In the genomic region with DNA sequence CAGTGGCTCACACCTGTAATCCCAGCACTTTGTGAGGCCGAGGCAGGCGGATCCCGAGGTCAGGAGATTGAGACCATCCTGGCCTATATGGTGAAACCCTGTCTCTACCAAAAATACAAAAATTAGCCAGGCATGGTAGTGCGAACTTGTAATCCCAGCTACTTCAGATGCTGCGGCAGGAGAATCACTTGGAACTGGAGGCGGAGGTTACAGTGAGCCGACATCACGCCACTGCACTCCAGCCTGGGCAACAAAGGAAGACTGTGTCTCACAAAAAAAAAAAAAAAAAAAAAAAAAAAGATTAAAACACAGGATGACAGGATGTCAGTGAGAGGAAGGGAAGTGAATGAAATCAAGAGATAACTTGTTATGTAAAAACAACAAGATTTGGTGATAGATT, we compare ENCODE assay signal across 16 cellular contexts.
"Had no signal": no experiment of that assay in that cellular context is flagged by ENCODE, and none has a peak within 500 bp of the region (broad histone marks: within the 10 kb centered on the region; RNA-seq: fewer than 3 reads in every experiment).

No MANE protein-coding gene starts in this region.

- H3K27ac Mint-ChIP-seq: endodermal cell; immature natural killer cell; memory B cell; naive thymus-derived CD4-positive, alpha-beta T cell; nephron progenitor cell had no signal

- H3K36me3 Mint-ChIP-seq: memory B cell; naive thymus-derived CD4-positive, alpha-beta T cell had no signal

- DNase-seq: effector CD4-positive, alpha-beta T cell; endodermal cell; immature natural killer cell; kidney; left cardiac atrium; left ventricle myocardium inferior; lower lobe of right lung; naive thymus-derived CD4-positive, alpha-beta T cell; nephron progenitor cell; ovary; small intestine; stimulated activated CD4-positive, alpha-beta T cell treated with anti-CD3 and anti-CD28 coated beads, Interleukin-12 subunit alpha, Interleukin-12 subunit beta, amount 100 ng/mL, for 4 hours; stimulated activated naive CD4-positive, alpha-beta T cell; stomach had no signal

- H3K4me3 Mint-ChIP-seq: endodermal cell; immature natural killer cell; memory B cell; naive thymus-derived CD4-positive, alpha-beta T cell; nephron progenitor cell had no signal

- H3K9me3 Mint-ChIP-seq: endodermal cell, nephron progenitor cell had no signal

- H3K27me3 Mint-ChIP-seq: memory B cell; naive thymus-derived CD4-positive, alpha-beta T cell had no signal

- FAIRE-seq: frontal cortex, kidney, small intestine had no signal

- ATAC-seq: left cardiac atrium; lower lobe of right lung; naive thymus-derived CD4-positive, alpha-beta T cell had no signal

- H3K4me1 Mint-ChIP-seq: immature natural killer cell; memory B cell; naive thymus-derived CD4-positive, alpha-beta T cell; nephron progenitor cell had no signal
